In the genomic region with DNA sequence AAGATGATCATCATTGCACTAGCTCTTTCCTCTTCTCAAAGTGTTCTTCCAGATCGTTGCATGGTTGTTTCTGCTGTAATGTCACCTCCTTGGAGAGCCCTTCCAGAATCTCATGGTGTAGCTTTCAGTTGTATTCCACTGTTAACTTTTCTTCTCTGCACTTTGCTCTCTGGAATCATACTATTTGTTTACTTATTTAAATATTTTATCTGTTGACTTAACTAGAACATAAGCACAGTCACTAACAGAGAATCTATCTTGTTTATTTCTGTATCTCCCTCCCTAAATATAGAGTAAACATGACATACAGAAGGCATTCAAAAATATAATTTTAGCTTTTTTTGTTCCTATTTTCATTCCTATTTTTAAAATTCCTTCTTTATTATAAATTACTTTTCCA, we compare ENCODE assay signal across 19 cellular contexts.
"Had no signal": no experiment of that assay in that cellular context is flagged by ENCODE, and none has a peak within 500 bp of the region (broad histone marks: within the 10 kb centered on the region; RNA-seq: fewer than 3 reads in every experiment).

No MANE protein-coding gene starts in this region.

- H3K9me3 ChIP-seq: gastrocnemius medialis, lower lobe of right lung, pancreas, tibial artery, upper lobe of left lung, uterus had no signal

- H3K36me3 ChIP-seq: gastrocnemius medialis, lower lobe of right lung, neural progenitor cell, pancreas, tibial artery, upper lobe of left lung, uterus had no signal

- H3K4me1 ChIP-seq: gastrocnemius medialis, lower lobe of right lung, neural progenitor cell, pancreas, tibial artery, upper lobe of left lung, uterus had no signal

- H3K27ac ChIP-seq: dorsolateral prefrontal cortex, gastrocnemius medialis, lower lobe of right lung, neural progenitor cell, pancreas, tibial artery, upper lobe of left lung, uterus had no signal

- DNase-seq: cortex of kidney; dorsolateral prefrontal cortex; effector memory CD4-positive, alpha-beta T cell; gastrocnemius medialis; kidney glomerular epithelial cell; lower lobe of right lung; natural killer cell; occipital lobe; pancreas; right cardiac atrium; stimulated activated CD4-positive, alpha-beta T cell treated with anti-CD3 and anti-CD28 coated beads, Interleukin-4, amount 100 ng/mL, for 1 hour; stimulated activated CD8-positive, alpha-beta memory T cell treated with anti-CD3 and anti-CD28 coated beads, Interleukin-4, amount 100 ng/mL, for 48 hours; tibial artery; upper lobe of left lung; uterus had no signal

- H3K9ac ChIP-seq: neural progenitor cell had no signal

- H3K4me2 ChIP-seq: neural progenitor cell had no signal

- H2AFZ ChIP-seq: neural progenitor cell had no signal

- H3K27me3 ChIP-seq: dorsolateral prefrontal cortex, gastrocnemius medialis, neural progenitor cell, pancreas, tibial artery, upper lobe of left lung, uterus had no signal

- ATAC-seq: esophagus mucosa; gastrocnemius medialis; lower lobe of right lung; natural killer cell; pancreas; stimulated activated effector memory CD8-positive, alpha-beta T cell treated with anti-CD3 and anti-CD28 coated beads, Interleukin-12 subunit alpha, Interleukin-12 subunit beta, amount 100 ng/mL, for 72 hours had no signal

- FAIRE-seq: endometrium had no signal

- H3K4me3 ChIP-seq: dorsolateral prefrontal cortex, gastrocnemius medialis, lower lobe of right lung, neural progenitor cell, pancreas, tibial artery, upper lobe of left lung, uterus had no signal
